ENCODE assay signal across 21 cellular contexts in genomic region chr9:17795708-17796107, GRCh38.
A peak's percentile ranks its signal among the peaks of the same experiment; 100 is the strongest.
DNase-seq lines count a peak whose midpoint lies in the region; FAIRE-seq and TF ChIP-seq lines count a peak whose summit lies in the region.
"Had no signal": no experiment of that assay in that cellular context is flagged by ENCODE, and none has a peak within 500 bp of the region (broad histone marks: within the 10 kb centered on the region; RNA-seq: fewer than 3 reads in every experiment).

No MANE protein-coding gene starts in this region.

- no peak overlapping the region for H3K27ac Mint-ChIP-seq in astrocyte (ENCODE audit: unreplicated experiment)
- H3K27ac Mint-ChIP-seq: IgD-negative memory B cell had no signal

- H3K27me3 ChIP-seq in astrocyte (ENCODE audit: insufficient read depth, low read length) (peaks cover 4% of the 10 kb centered on the region), tibial nerve (no peaks in the 10 kb centered on the region)
- H3K27me3 ChIP-seq: Peyer's patch had no signal

- H3K36me3 Mint-ChIP-seq in astrocyte (ENCODE audit: low read depth, unreplicated experiment): no peaks in the 10 kb centered on the region
- H3K36me3 Mint-ChIP-seq: IgD-negative memory B cell had no signal

- no peak overlapping the region for H3K4me3 ChIP-seq in astrocyte (ENCODE audit: insufficient read depth, low read depth, low read length)
- H3K4me3 ChIP-seq in tibial nerve: no peak overlapping the region
- H3K4me3 ChIP-seq: GM12878, Peyer's patch had no signal

- no peak for TF ChIP-seq CTCF in astrocyte (IDR thresholded peaks at IDR 0.05; ENCODE audit: insufficient read depth, low read depth, low read length)
- TF ChIP-seq CTCF in tibial nerve (IDR thresholded peaks at IDR 0.05): no peak
- TF ChIP-seq CTCF in GM20000 (IDR thresholded peaks at IDR 0.05; ENCODE audit: extremely low read depth, missing control alignments): no peak

- H4K20me1 ChIP-seq in astrocyte (ENCODE audit: insufficient read depth, low read length): no peaks in the 10 kb centered on the region

- H3K9me3 ChIP-seq in astrocyte (ENCODE audit: insufficient read depth, low read depth, low read length) (no peaks in the 10 kb centered on the region), tibial nerve (no peaks in the 10 kb centered on the region)
- H3K9me3 ChIP-seq: Peyer's patch had no signal

- H3K36me3 ChIP-seq in astrocyte (ENCODE audit: insufficient read depth, low read length): no peaks in the 10 kb centered on the region
- no peaks in the 10 kb centered on the region for H3K36me3 ChIP-seq in tibial nerve
- H3K36me3 ChIP-seq: Peyer's patch had no signal

- H3K9me3 Mint-ChIP-seq in astrocyte (ENCODE audit: unreplicated experiment): peaks cover 2% of the 10 kb centered on the region

- H3K79me2 ChIP-seq in astrocyte (ENCODE audit: insufficient read depth, low read length): no peaks in the 10 kb centered on the region

- H3K4me3 Mint-ChIP-seq in astrocyte (ENCODE audit: unreplicated experiment): no peak overlapping the region
- H3K4me3 Mint-ChIP-seq: IgD-negative memory B cell had no signal

- H3K4me1 Mint-ChIP-seq in astrocyte (ENCODE audit: low read depth, unreplicated experiment): no peaks in the 10 kb centered on the region
- H3K4me1 Mint-ChIP-seq: IgD-negative memory B cell had no signal

- no peak for TF ChIP-seq POLR2A in tibial nerve (IDR thresholded peaks at IDR 0.05)

- H3K9ac ChIP-seq in astrocyte (ENCODE audit: low read length): no peak overlapping the region

- H3K4me1 ChIP-seq in astrocyte (ENCODE audit: insufficient read depth, low read length) (no peaks in the 10 kb centered on the region), tibial nerve (no peaks in the 10 kb centered on the region)
- H3K4me1 ChIP-seq: Peyer's patch had no signal

- no peak overlapping the region for H3K4me2 ChIP-seq in astrocyte (ENCODE audit: low read length)

- peaks cover 11% of the 10 kb centered on the region for H3K27me3 Mint-ChIP-seq in astrocyte (ENCODE audit: low read depth, unreplicated experiment)
- H3K27me3 Mint-ChIP-seq: IgD-negative memory B cell had no signal

- no peak for FAIRE-seq in astrocyte (lab: Jason Lieb, UNC)
- FAIRE-seq: GM12878, GM18507 had no signal

- H3K27ac ChIP-seq in astrocyte (ENCODE audit: low read depth, low read length): no peak overlapping the region
- no peak overlapping the region for H3K27ac ChIP-seq in tibial nerve
- H3K27ac ChIP-seq: Peyer's patch had no signal

- no peak for TF ChIP-seq EP300 in tibial nerve (IDR thresholded peaks at IDR 0.05)

- DNase-seq in AG20443 (ENCODE audit: low spot score) (peak; percentile 23), MV-4-11 (lab: John Stamatoyannopoulos, UW) (peak; percentile 98), astrocyte (ENCODE audit: low read depth) (peak; percentile 16), myocyte (ENCODE audit: low read depth) (peak; percentile 67), HuH-7.5 (ENCODE audit: low spot score) (no peak), tibial nerve (ENCODE audit: low spot score in 2 of 2) (no peak), GM20000 (ENCODE audit: low spot score) (no peak), NCI-H1417 (lab: John Stamatoyannopoulos, UW) (no peak)
- DNase-seq: AML-193, DMS53, HCEC 1CT, NCI-H1092, NCI-H1694, NCI-H2107, NCI-H345, NCI-H526 treated with DMSO at 0.1 percent for 48 hours, Peyer's patch, SHP77 treated with DMSO at 0.1 percent for 48 hours had no signal

- H2AFZ ChIP-seq in astrocyte (ENCODE audit: low read depth, low read length): no peak overlapping the region

- WGBS in tibial nerve, 2 donors: 60 to 80% methylated on average over 6 of the region's 6 CpGs

Comparison
In these comparisons a context has a peak if more than half of its experiments do, and no peak if none do; other contexts are left out.
1. DNase-seq: peak in AG20443 (single experiment), MV-4-11 (single experiment), astrocyte (single experiment) and myocyte (single experiment); none in HuH-7.5 (single experiment), tibial nerve (0 of 2), GM20000 (single experiment) and NCI-H1417 (0 of 3).